15 cellular contexts compared by ENCODE assay signal in the genomic region with DNA sequence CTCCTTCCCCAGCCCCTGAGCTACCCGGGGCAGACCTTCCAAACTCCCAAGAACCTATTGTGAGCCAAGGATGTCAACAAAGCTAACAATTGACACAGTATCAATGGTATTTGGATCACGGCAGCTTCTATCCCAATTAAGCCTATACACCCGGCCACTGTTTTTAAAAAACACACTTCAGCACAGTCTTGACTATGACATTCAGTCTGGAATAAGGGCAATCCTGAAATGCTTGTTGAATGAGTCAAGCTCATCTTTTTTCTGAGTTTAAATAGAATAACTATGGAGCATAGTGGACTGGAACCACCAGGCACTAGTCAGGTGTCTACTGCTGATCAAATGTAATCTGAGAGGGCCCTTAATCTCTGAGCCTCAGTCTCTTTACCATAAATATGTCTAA. TPM values are rescaled to one million over a fixed set of nuclear protein-coding genes. Genes with fewer than 3 reads are reported as not detected.
DNase-seq lines count a peak whose midpoint lies in the region; ATAC-seq and TF ChIP-seq lines count a peak whose summit lies in the region.
"Had no signal": no experiment of that assay in that cellular context is flagged by ENCODE, and none has a peak within 500 bp of the region (broad histone marks: within the 10 kb centered on the region; RNA-seq: fewer than 3 reads in every experiment).

No MANE protein-coding gene starts in this region.

- H3K79me2 ChIP-seq in PC-3 (ENCODE audit: low read length) (peaks cover 43% of the 10 kb centered on the region), trophoblast cell (ENCODE audit: control insufficient read depth, insufficient read depth, low read length, poor library complexity) (peaks cover 7% of the 10 kb centered on the region)

- ATAC-seq in PC-3 (no peak), GM19035 (IDR thresholded peaks at IDR 0.05; ENCODE audit: unreplicated experiment) (no peak)
- ATAC-seq: naive thymus-derived CD8-positive, alpha-beta T cell; Panc1 had no signal

- H3K4me3 ChIP-seq in PC-3 (ENCODE audit: low read length) = no peak overlapping the region
- H3K4me3 ChIP-seq in trophoblast cell (ENCODE audit: low read depth, low read length) = no peak overlapping the region
- H3K4me3 ChIP-seq: ascending aorta, HAP-1, vagina had no signal

- H3K4me2 ChIP-seq in PC-3 (ENCODE audit: low read length) (no peak overlapping the region), trophoblast cell (ENCODE audit: low read length) (no peak overlapping the region)

- H3K36me3 ChIP-seq in PC-3 (ENCODE audit: low read depth, low read length) = no peaks in the 10 kb centered on the region
- H3K36me3 ChIP-seq in trophoblast cell (ENCODE audit: control insufficient read depth in 1 of 2, insufficient read depth in 2 of 2, low read length in 2 of 2) = peaks cover 0 to 2% of the 10 kb centered on the region in 2 experiments
- H3K36me3 ChIP-seq: ascending aorta, HAP-1, vagina had no signal

- no peak overlapping the region for H3K23ac ChIP-seq in trophoblast cell (ENCODE audit: low read length)

- no CpG with 5 or more reads among the region's 3 CpGs for WGBS in trophoblast cell (ENCODE audit: extremely low coverage, insufficient coverage, insufficient read length)

- H4K20me1 ChIP-seq in PC-3 (ENCODE audit: low read length) = no peaks in the 10 kb centered on the region

- H2AFZ ChIP-seq in PC-3 (ENCODE audit: low read length) (no peak overlapping the region), trophoblast cell (ENCODE audit: insufficient read depth, low read length, poor library complexity) (no peak overlapping the region)

- H3K4ac ChIP-seq in trophoblast cell (ENCODE audit: low read depth, low read length) = no peak overlapping the region

- H3K27me3 ChIP-seq in PC-3 (ENCODE audit: low read length) = no peaks in the 10 kb centered on the region
- no peaks in the 10 kb centered on the region for H3K27me3 ChIP-seq in trophoblast cell (ENCODE audit: insufficient read depth, low read length)
- H3K27me3 ChIP-seq: ascending aorta, vagina had no signal

- H4K91ac ChIP-seq in trophoblast cell (ENCODE audit: low read depth, low read length) = no peak overlapping the region

- POLR2A ChIA-PET in PC-3 (lab: Charles Lee; ENCODE audit: unreplicated experiment) = no interaction called here

- H3K27ac ChIP-seq in PC-3 (ENCODE audit: low read length) (no peak overlapping the region), trophoblast cell (ENCODE audit: low read depth, low read length) (no peak overlapping the region)
- H3K27ac ChIP-seq: vagina had no signal

- no peak overlapping the region for H3K9ac ChIP-seq in PC-3 (ENCODE audit: low read length)
- H3K9ac ChIP-seq in trophoblast cell (ENCODE audit: low read length) = no peak overlapping the region

- H3K18ac ChIP-seq in trophoblast cell (ENCODE audit: low read length) = no peak overlapping the region

- no peaks in the 10 kb centered on the region for H3K9me2 ChIP-seq in PC-3 (replicated peaks; ENCODE audit: low read length)

- DNase-seq in EH (ENCODE audit: low read depth) (peak; percentile 85), PC-3 (peak; percentile 15), fibroblast of peridontal ligament (ENCODE audit: extremely low read depth) (peak; percentile 34), trophoblast cell (peak; percentile 25 to 81), HuH-7.5 (ENCODE audit: low spot score) (no peak), HUDEP-2 (lab: John Stamatoyannopoulos, UW; ENCODE audit: unreplicated experiment in 76 of 76) (no peak), RPMI8226 (no peak)
- DNase-seq: Karpas-422; naive thymus-derived CD8-positive, alpha-beta T cell; NCI-H2171 had no signal

- H3K9me3 ChIP-seq in PC-3 (ENCODE audit: low read length) (no peaks in the 10 kb centered on the region), trophoblast cell (ENCODE audit: insufficient read depth, low read depth, low read length) (no peaks in the 10 kb centered on the region)
- H3K9me3 ChIP-seq: ascending aorta, HAP-1, vagina had no signal

- no peak for TF ChIP-seq CTCF in PC-3 (conservative IDR thresholded peaks at IDR 0.05; ENCODE audit: low read depth, low read length)

- intact Hi-C loops in PC-3 (cut with micrococcal nuclease) = loop anchor here (5.0 to 10.0 kb wide), 2 partner anchors 58 to 90 kb away; no protein-coding TSS in a partner anchor

- H3K79me1 ChIP-seq in trophoblast cell (ENCODE audit: low read length) = peaks cover 6% of the 10 kb centered on the region

- H3K14ac ChIP-seq in trophoblast cell (ENCODE audit: low read length) = no peak overlapping the region

- H4K12ac ChIP-seq in trophoblast cell (ENCODE audit: low read depth, low read length) = no peak overlapping the region

- no peak overlapping the region for H2AK5ac ChIP-seq in trophoblast cell (ENCODE audit: low read length)

- BruUV-seq in PC-3 (replicated peaks; lab: Mats Ljungman, UMichigan) = no TSS peak

- peaks cover 12% of the 10 kb centered on the region for H3K4me1 ChIP-seq in PC-3 (ENCODE audit: insufficient read depth, low read length)
- H3K4me1 ChIP-seq in trophoblast cell (ENCODE audit: control insufficient read depth in 1 of 2, insufficient read depth in 2 of 2, low read length in 2 of 2) = peaks cover 4 to 5% of the 10 kb centered on the region in 2 experiments

- H3F3A ChIP-seq in PC-3 (ENCODE audit: low read length, unreplicated experiment) = no peaks in the 10 kb centered on the region

- no peak overlapping the region for H2BK12ac ChIP-seq in trophoblast cell (ENCODE audit: low read length)

- no peak overlapping the region for H4K8ac ChIP-seq in trophoblast cell (ENCODE audit: low read depth, low read length)

- CTCF ChIA-PET in PC-3 (lab: Charles Lee) = no interaction called here

- H2BK5ac ChIP-seq in trophoblast cell (ENCODE audit: low read depth, low read length, poor library complexity) = peak overlapping the region; percentile 27

- no peak overlapping the region for H2BK120ac ChIP-seq in trophoblast cell (ENCODE audit: insufficient read depth, low read length, poor library complexity)

RNA-seq across cellular contexts. Expression of a gene that starts 5.7 kb away (rescaled TPM):
- total RNA-seq in PC-3 (2014; rRNA removed) = 4.2 and 14.2 TPM in 2 replicates
- 10.0 and 10.1 TPM in 2 replicates for polyA plus RNA-seq in trophoblast cell (2013)

Comparison
In these comparisons a context has a peak if more than half of its experiments do, and no peak if none do; other contexts are left out.
1. DNase-seq: peak in EH (single experiment), PC-3 (single experiment), fibroblast of peridontal ligament (single experiment) and trophoblast cell (2 of 2); none in HuH-7.5 (single experiment), HUDEP-2 (0 of 76) and RPMI8226 (single experiment).